23 cellular contexts compared by ENCODE assay signal in the genomic region with DNA sequence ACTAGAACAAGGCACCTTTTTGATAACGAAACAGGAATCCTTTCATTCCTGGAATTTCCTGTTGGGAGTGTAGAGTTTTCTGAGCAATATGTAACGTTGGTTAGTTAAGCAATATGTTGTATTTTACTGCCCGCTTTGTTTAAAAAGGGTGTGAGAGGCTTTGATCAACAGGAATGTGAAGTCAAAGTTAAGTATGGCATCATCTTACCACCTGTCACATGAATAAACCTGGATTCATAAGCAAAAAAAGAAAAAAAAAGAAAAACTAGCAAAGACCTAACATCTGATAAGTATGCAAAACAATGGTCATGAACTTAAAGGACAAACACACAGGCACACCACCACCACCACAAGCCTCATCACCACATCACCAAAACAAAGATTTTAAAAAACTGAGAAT. TPM values are rescaled to one million over a fixed set of nuclear protein-coding genes. Genes with fewer than 3 reads are reported as not detected.
DNase-seq lines count a peak whose midpoint lies in the region; TF ChIP-seq lines count a peak whose summit lies in the region.
"Had no signal": no experiment of that assay in that cellular context is flagged by ENCODE, and none has a peak within 500 bp of the region (broad histone marks: within the 10 kb centered on the region; RNA-seq: fewer than 3 reads in every experiment).

No MANE protein-coding gene starts in this region.

- no peaks in the 10 kb centered on the region for H3K9me2 ChIP-seq in hepatocyte (replicated peaks; ENCODE audit: insufficient read depth)

- TF ChIP-seq EP300 in transverse colon (IDR thresholded peaks at IDR 0.05; ENCODE audit: low read depth) = no peak

- TF ChIP-seq CTCF in hepatocyte (IDR thresholded peaks at IDR 0.05; ENCODE audit: poor library complexity) (no peak), transverse colon (IDR thresholded peaks at IDR 0.05) (no peak), GM20000 (IDR thresholded peaks at IDR 0.05; ENCODE audit: extremely low read depth, missing control alignments) (no peak)

- no peak for TF ChIP-seq POLR2A in transverse colon (IDR thresholded peaks at IDR 0.05)

- H3K79me2 ChIP-seq in hepatocyte = no peaks in the 10 kb centered on the region

- DNase-seq in HuH-7.5 (ENCODE audit: low spot score) = peak; percentile 6
- DNase-seq in astrocyte of the hippocampus (ENCODE audit: low read depth, low spot score) = peak; percentile 11
- peak; percentile 39 for DNase-seq in hepatocyte (ENCODE audit: low spot score)
- DNase-seq in transverse colon = no peak
- DNase-seq in NCI-H2107 treated with DMSO at 0.1 percent for 48 hours (lab: John Stamatoyannopoulos, UW; ENCODE audit: unreplicated experiment) = no peak
- no peak for DNase-seq in NCI-H345 treated with DMSO at 0.1 percent for 48 hours (lab: John Stamatoyannopoulos, UW; ENCODE audit: unreplicated experiment)
- DNase-seq in GM20000 (ENCODE audit: low spot score) = no peak
- no peak for DNase-seq in RKO (ENCODE audit: low spot score)
- DNase-seq: DMS153; dorsolateral prefrontal cortex; HFFc6; KBM-7; left cardiac atrium; NCI-H1417; NCI-H2227 treated with DMSO at 0.1 percent for 48 hours; stimulated activated CD4-positive, alpha-beta T cell treated with anti-CD3 and anti-CD28 coated beads, Interleukin-4, amount 100 ng/mL, for 4 hours; T1000 had no signal

- H3K4me2 ChIP-seq in hepatocyte = peak overlapping the region; percentile 54
- H3K4me2 ChIP-seq: BLaER1 had no signal

- no peaks in the 10 kb centered on the region for H3K9me3 ChIP-seq in hepatocyte (ENCODE audit: low read depth)
- H3K9me3 ChIP-seq in transverse colon = no peaks in the 10 kb centered on the region
- H3K9me3 ChIP-seq: BLaER1, SJCRH30, thoracic aorta had no signal

- H3K4me1 ChIP-seq in hepatocyte (ENCODE audit: insufficient read depth) (peaks cover 9% of the 10 kb centered on the region), transverse colon (peaks cover 0 to 30% (median 11%) of the 10 kb centered on the region in 4 donors)
- H3K4me1 ChIP-seq: BLaER1 had no signal

- H3K27ac ChIP-seq in hepatocyte = peak overlapping the region; percentile 89
- H3K27ac ChIP-seq in transverse colon = peak overlapping the region; percentile 53 to 78 (median 72)
- H3K27ac ChIP-seq: BLaER1, dorsolateral prefrontal cortex, SJCRH30, thoracic aorta had no signal

- in situ Hi-C loops in transverse colon (cut with MboI; ENCODE audit: low pct_ligation_motif_present in 1 of 4, low pct_unique_long_range_greater_than_20kb in 1 of 4, low sequenced_read_pairs in 3 of 4) = no loop called here

- 35% methylated on average over 3 of the region's 3 CpGs for WGBS in hepatocyte (ENCODE audit: low lambda C conversion rate, missing lambda C conversion rate)
- WGBS in transverse colon (ENCODE audit: low coverage in 1 of 2), 2 donors = 35 to 44% methylated on average over 3 of the region's 3 CpGs

- H3K4me3 ChIP-seq in hepatocyte = no peak overlapping the region
- no peak overlapping the region for H3K4me3 ChIP-seq in transverse colon
- H3K4me3 ChIP-seq: BLaER1, dorsolateral prefrontal cortex, SJCRH30, thoracic aorta had no signal

- H3K27me3 ChIP-seq in hepatocyte = no peaks in the 10 kb centered on the region
- H3K27me3 ChIP-seq in transverse colon = no peaks in the 10 kb centered on the region
- H3K27me3 ChIP-seq: BLaER1, SJCRH30 had no signal

- H3K36me3 ChIP-seq in hepatocyte (replicated peaks; ENCODE audit: insufficient read depth, low read depth) (no peaks in the 10 kb centered on the region), transverse colon (no peaks in the 10 kb centered on the region)
- H3K36me3 ChIP-seq: BLaER1, SJCRH30, thoracic aorta had no signal

- intact Hi-C loops in transverse colon (cut with DNase I; ENCODE audit: low total_unique reads) = no loop called here

- no peak overlapping the region for H2AFZ ChIP-seq in hepatocyte

- H4K20me1 ChIP-seq in hepatocyte (ENCODE audit: insufficient read depth, poor library complexity, severe bottlenecking) = no peaks in the 10 kb centered on the region
- H4K20me1 ChIP-seq: BLaER1 had no signal

RNA-seq across cellular contexts. Expression of a gene that starts 7.1 kb away (rescaled TPM):
- total RNA-seq in hepatocyte (27.7 and 31.9 TPM in 2 replicates), transverse colon (under 1 TPM in 1 of 4 donors, not detected in 3; 0.64 TPM)
- polyA plus RNA-seq in hepatocyte = 22.4 and 31.3 TPM in 2 replicates
- total RNA-seq: SJCRH30 had no signal

RNA-seq across cellular contexts. Expression of a gene that starts 17.5 kb away (rescaled TPM):
- 0.28 and 1.2 TPM in 2 replicates for total RNA-seq in hepatocyte
- not detected in 2 replicates for polyA plus RNA-seq in hepatocyte
- not detected for total RNA-seq in transverse colon
- total RNA-seq: fibroblast of lung, HFFc6, SJCRH30, thoracic aorta had no signal
- polyA plus RNA-seq: fibroblast of lung had no signal

RNA-seq across cellular contexts. Expression of a gene that starts 23.7 kb away (rescaled TPM):
- total RNA-seq in hepatocyte = 4.3 TPM in 1 of 2 replicates, not detected in the other
- 3.0 and 3.3 TPM in 2 replicates for polyA plus RNA-seq in hepatocyte
- not detected for total RNA-seq in transverse colon
- total RNA-seq: fibroblast of lung, mucosa of gallbladder, omental fat pad, SJCRH30, thoracic aorta had no signal
- polyA plus RNA-seq: fibroblast of lung had no signal

RNA-seq across cellular contexts. Expression of a gene that starts 33.0 kb away (rescaled TPM):
- total RNA-seq in hepatocyte (12.9 and 16.1 TPM in 2 replicates), transverse colon (1 to 10 TPM; 1.8 to 5.2 (median 5.1) TPM)
- polyA plus RNA-seq in hepatocyte = 77.1 and 92.1 TPM in 2 replicates

Comparison
In these comparisons a context has a peak if more than half of its experiments do, and no peak if none do; other contexts are left out.
1. DNase-seq: peak in HuH-7.5 (single experiment), astrocyte of the hippocampus (single experiment) and hepatocyte (single experiment); none in transverse colon (single experiment), NCI-H2107 treated with DMSO at 0.1 percent for 48 hours (single experiment), NCI-H345 treated with DMSO at 0.1 percent for 48 hours (single experiment), GM20000 (single experiment) and RKO (single experiment).
2. RNA of a gene that starts 7.1 kb away (total RNA-seq): 27.7 to 31.9 TPM in hepatocyte; 0.64 TPM in transverse colon; every median in the first group is over 10 times any median in the second.